Comparison of ENCODE assay signal across 1 cellular context in genomic region chr20:25236450-25237304, GRCh38.
TF ChIP-seq lines count a peak whose summit lies in the region.

No MANE protein-coding gene starts in this region.

TF ChIP-seq in A549, 52 proteins besides CTCF, POLR2A, EP300 and RAD21:
- no peak for TF ChIP-seq GATA3 (IDR thresholded peaks at IDR 0.05; ENCODE audit: borderline replicate concordance)
- no peak for TF ChIP-seq HES2 (IDR thresholded peaks at IDR 0.05)
- TF ChIP-seq CHD4 (IDR thresholded peaks at IDR 0.05; ENCODE audit: borderline replicate concordance) = no peak
- no peak for TF ChIP-seq MAFK (IDR thresholded peaks at IDR 0.05; ENCODE audit: partially characterized antibody)
